ENCODE assay signal across 11 cellular contexts in genomic region chr2:63581266-63581961, GRCh38. TPM values are rescaled to one million over a fixed set of nuclear protein-coding genes. Genes with fewer than 3 reads are reported as not detected.
A peak's percentile ranks its signal among the peaks of the same experiment; 100 is the strongest.
DNase-seq lines count a peak whose midpoint lies in the region; ATAC-seq, FAIRE-seq and TF ChIP-seq lines count a peak whose summit lies in the region.
"Had no signal": no experiment of that assay in that cellular context is flagged by ENCODE, and none has a peak within 500 bp of the region (broad histone marks: within the 10 kb centered on the region; RNA-seq: fewer than 3 reads in every experiment).

No MANE protein-coding gene starts in this region.

- H3K9me3 ChIP-seq in K562 (replicated peaks; ENCODE audit: control insufficient read depth, insufficient read depth, low read depth, low read length) = no peaks in the 10 kb centered on the region
- no peaks in the 10 kb centered on the region for H3K9me3 ChIP-seq in stomach

- TF ChIP-seq EP300 in K562 (IDR thresholded peaks at IDR 0.05; ENCODE audit: low read length) = no peak
- TF ChIP-seq EP300 in stomach (IDR thresholded peaks at IDR 0.05) = no peak

- in situ Hi-C loops in K562 (cut with MboI) = no loop called here

- H3K79me2 ChIP-seq in K562 (ENCODE audit: control insufficient read depth, insufficient read depth, low read length) = peaks cover 3% of the 10 kb centered on the region; the same call in 1 of the 3 replicates

- H3K36me3 ChIP-seq in K562 (ENCODE audit: control insufficient read depth, insufficient read depth, low read length) = no peaks in the 10 kb centered on the region
- no peaks in the 10 kb centered on the region for H3K36me3 ChIP-seq in stomach

- H3K27ac ChIP-seq in K562 (ENCODE audit: extremely low read depth, low read depth, low read length) (0 out of 3 replicates have a peak overlapping the region, but pooled peaks have one; percentile 3), stomach (peak overlapping the region; percentile 36 to 75 (median 61))

- DNase-seq in HUDEP-2 (lab: John Stamatoyannopoulos, UW; ENCODE audit: unreplicated experiment in 76 of 76) (peak in 62 of 76 experiments; percentile 4 to 84 (median 35)), K562 (ENCODE audit: extremely low read depth in 1 of 4, low spot score in 3 of 4) (no peak), inferior parietal cortex (ENCODE audit: extremely low spot score) (peak; percentile 42), stomach (peak; percentile 72), NCI-H69 (lab: John Stamatoyannopoulos, UW) (no peak)
- DNase-seq in activated CD4-positive, alpha-beta T cell treated with anti-CD3 and anti-CD28 coated beads for 1 hour = no peak
- DNase-seq: activated effector memory CD4-positive, alpha-beta T cell treated with Interleukin-2 at 50 U/mL for 16 hours; DMS53; NCI-H1092 treated with DMSO at 0.1 percent for 48 hours had no signal

- FAIRE-seq in K562 (lab: Jason Lieb, UNC) = no peak

- POLR2A ChIA-PET in K562 (lab: Yijun Ruan, JAX) = interaction anchor here (0.6 to 0.7 kb wide), 2 partner anchors 12 to 31 kb away, joined by 3 read pairs; no protein-coding TSS in a partner anchor

- ATAC-seq in K562 (peak; percentile 41), GM18519 (IDR thresholded peaks at IDR 0.05; ENCODE audit: low FRiP score, unreplicated experiment) (no peak), HG03432 (IDR thresholded peaks at IDR 0.05; ENCODE audit: unreplicated experiment) (no peak)

- H3K9me1 ChIP-seq in K562 (ENCODE audit: control insufficient read depth, insufficient read depth, low read length) = no peaks in the 10 kb centered on the region

- H2AFZ ChIP-seq in K562 (ENCODE audit: low read depth, low read length) = peak overlapping the region; percentile 63

- CTCF ChIA-PET in K562 (lab: Yijun Ruan, JAX; ENCODE audit: low intra/inter-chr PET ratio) = no interaction called here

- H3K4me3 ChIP-seq in K562 = no peak overlapping the region
- no peak overlapping the region for H3K4me3 ChIP-seq in stomach

- intact Hi-C loops in K562 (cut with micrococcal nuclease) (loop anchor here (10.0 kb wide), 1 partner anchor 263 kb away; the partner anchor contains the start of gene UGP2), stomach (cut with DNase I; ENCODE audit: low total_unique reads) (no loop called here)

- WGBS in K562 (ENCODE audit: insufficient coverage, low coverage, missing lambda C conversion rate) = 54% methylated on average over 5 of the region's 5 CpGs
- WGBS in stomach, 5 donors = 46 to 55% (median 51%) methylated on average over 5 of the region's 5 CpGs

- no TSS peak for BruUV-seq in K562 (replicated peaks; lab: Mats Ljungman, UMichigan)

- no peaks in the 10 kb centered on the region; a peak in 1 of 5 replicates for H3K4me1 ChIP-seq in K562 (replicated peaks in 1 of 2; ENCODE audit: control insufficient read depth in 2 of 2, insufficient read depth in 2 of 2, low read length in 2 of 2)
- H3K4me1 ChIP-seq in stomach = peaks cover 0 to 22% (median 8%) of the 10 kb centered on the region in 4 donors

- H4K20me1 ChIP-seq in K562 (replicated peaks; ENCODE audit: control insufficient read depth, insufficient read depth, low read length) = no peaks in the 10 kb centered on the region

- TF ChIP-seq POLR2A in K562 (conservative IDR thresholded peaks at IDR 0.05) (no peak), stomach (IDR thresholded peaks at IDR 0.05) (no peak)

- TF ChIP-seq CTCF in K562 (IDR thresholded peaks at IDR 0.05 in 2 of 3, conservative IDR thresholded peaks at IDR 0.05 in 1 of 3; ENCODE audit: insufficient read depth in 2 of 3, low read depth in 1 of 3, low read length in 3 of 3) (no peak), stomach (IDR thresholded peaks at IDR 0.05) (no peak)

- no peak for TF ChIP-seq RAD21 in K562 (CRISPR knock-in tag; conservative IDR thresholded peaks at IDR 0.05 in 1 of 2, IDR thresholded peaks at IDR 0.05 in 1 of 2)

- H3K27me3 ChIP-seq in K562 (ENCODE audit: control insufficient read depth in 2 of 2, insufficient read depth in 2 of 2, low read length in 2 of 2) (no peaks in the 10 kb centered on the region), stomach (no peaks in the 10 kb centered on the region)

- no peak overlapping the region for H3K9ac ChIP-seq in K562 (ENCODE audit: insufficient read depth in 1 of 2, low read depth in 2 of 2, low read length in 2 of 2)

- peak overlapping the region; percentile 25; the same call in 1 of the 2 replicates for H3K4me2 ChIP-seq in K562 (ENCODE audit: insufficient read depth, low read length)

TF ChIP-seq in K562, 482 proteins besides CTCF, POLR2A, EP300 and RAD21:
- no peak for TF ChIP-seq ERF (CRISPR knock-in tag; IDR thresholded peaks at IDR 0.05)
- TF ChIP-seq ZNF232 (CRISPR knock-in tag; IDR thresholded peaks at IDR 0.05) = no peak
- no peak for TF ChIP-seq MITF (IDR thresholded peaks at IDR 0.05)

RNA-seq across cellular contexts. Expression of gene WDPCP, which starts 6.9 kb away (rescaled TPM):
- 42.1 and 65.6 TPM in 2 replicates for total RNA-seq in K562 (2011; cell fraction: chromatin; rRNA removed; ENCODE audit: low replicate concordance)
- total RNA-seq in K562 (2011; cell fraction: nucleolus; rRNA removed) = 22.7 and 30.9 TPM in 2 replicates
- total RNA-seq in K562 (2011; cell fraction: nucleoplasm; rRNA removed) = 32.0 and 35.1 TPM in 2 replicates
- 6.4 and 6.8 TPM in 2 replicates for total RNA-seq in K562 (2014; rRNA removed)
- total RNA-seq in K562 (2014; rRNA removed; fragmentation: Illumina TruSeq; extraction: Trizol) = 5.9 TPM in 2 replicates
- total RNA-seq in K562 (2015; rRNA removed; fragmentation: Illumina TruSeq; extraction: Trizol) = 5.3 and 5.7 TPM in 2 replicates
- 6.2 and 7.4 TPM in 2 replicates for total RNA-seq in K562 (2021)
- polyA plus RNA-seq in K562 (2011; rRNA removed) = 4.6 and 5.5 TPM in 2 replicates
- 2.1 and 2.3 TPM in 2 replicates for polyA plus RNA-seq in K562 (2011; cell fraction: cytosol; rRNA removed)
- polyA plus RNA-seq in K562 (2011; cell fraction: nucleus; rRNA removed) = 9.5 and 11.1 TPM in 2 replicates
- polyA plus RNA-seq in K562 (2012) = 2.4 and 3.3 TPM in 2 replicates
- 2.7 and 3.4 TPM in 2 replicates for polyA plus RNA-seq in K562 (2014; fragmentation: Illumina TruSeq; extraction: Trizol)
- 1 to 10 TPM; 1.4 to 1.5 TPM for polyA plus RNA-seq in K562 (2014; fragmentation: Nextera tagmentation; extraction: Ambion mirVana)
- 1.6 and 3.0 TPM in 2 replicates for polyA plus RNA-seq in K562 (2014; rRNA removed)
- polyA minus RNA-seq in K562 (2011; rRNA and poly(A)+ RNA removed) = 19.7 and 24.2 TPM in 2 replicates
- polyA minus RNA-seq in K562 (2011; cell fraction: cytosol; rRNA and poly(A)+ RNA removed) = 3.4 and 3.5 TPM in 2 replicates
- polyA minus RNA-seq in K562 (2011; cell fraction: nucleus; rRNA and poly(A)+ RNA removed) = 29.9 and 50.8 TPM in 2 replicates
- total RNA-seq in stomach = 10 to 100 TPM in 4 of 5 donors, 1 to 10 TPM in 1; 4.1 to 38.8 (median 14.9) TPM
- 1 to 10 TPM; 1.9 to 4.2 (median 2.4) TPM for polyA plus RNA-seq in stomach

RNA-seq across cellular contexts. Expression of gene MDH1, which starts 7.3 kb away (rescaled TPM):
- total RNA-seq in K562 (2011; cell fraction: chromatin; rRNA removed; ENCODE audit: low replicate concordance) = 56.9 and 127 TPM in 2 replicates
- total RNA-seq in K562 (2011; cell fraction: nucleolus; rRNA removed) = 54.5 and 66.7 TPM in 2 replicates
- total RNA-seq in K562 (2011; cell fraction: nucleoplasm; rRNA removed) = 86.7 and 146 TPM in 2 replicates
- total RNA-seq in K562 (2014; rRNA removed) = 191 and 222 TPM in 2 replicates
- total RNA-seq in K562 (2014; rRNA removed; fragmentation: Illumina TruSeq; extraction: Trizol) = 362 and 370 TPM in 2 replicates
- 267 and 277 TPM in 2 replicates for total RNA-seq in K562 (2015; rRNA removed; fragmentation: Illumina TruSeq; extraction: Trizol)
- 215 and 248 TPM in 2 replicates for total RNA-seq in K562 (2021)
- polyA plus RNA-seq in K562 (2011; rRNA removed) = 405 and 439 TPM in 2 replicates
- 122 and 268 TPM in 2 replicates for polyA plus RNA-seq in K562 (2011; cell fraction: cytosol; rRNA removed)
- 59.4 and 132 TPM in 2 replicates for polyA plus RNA-seq in K562 (2011; cell fraction: nucleus; rRNA removed)
- 213 and 266 TPM in 2 replicates for polyA plus RNA-seq in K562 (2012)
- 244 and 284 TPM in 2 replicates for polyA plus RNA-seq in K562 (2014; fragmentation: Illumina TruSeq; extraction: Trizol)
- 1,000 to 10,000 TPM; 1,119 to 1,225 TPM for polyA plus RNA-seq in K562 (2014; fragmentation: Nextera tagmentation; extraction: Ambion mirVana)
- polyA plus RNA-seq in K562 (2014; rRNA removed) = 283 and 284 TPM in 2 replicates
- 240 and 259 TPM in 2 replicates for polyA minus RNA-seq in K562 (2011; rRNA and poly(A)+ RNA removed)
- 89.5 and 90.5 TPM in 2 replicates for polyA minus RNA-seq in K562 (2011; cell fraction: cytosol; rRNA and poly(A)+ RNA removed)
- 51.8 and 115 TPM in 2 replicates for polyA minus RNA-seq in K562 (2011; cell fraction: nucleus; rRNA and poly(A)+ RNA removed)
- total RNA-seq in stomach = 100 to 1,000 TPM in 3 of 5 donors, 10 to 100 TPM in 2; 34.2 to 246 (median 199) TPM
- 100 to 1,000 TPM; 199 to 326 (median 249) TPM for polyA plus RNA-seq in stomach

Comparison
In these comparisons a context has a peak if more than half of its experiments do, and no peak if none do; other contexts are left out.
1. DNase-seq: peak in HUDEP-2 (62 of 76), inferior parietal cortex (single experiment) and stomach (single experiment); none in K562 (0 of 4), activated CD4-positive, alpha-beta T cell treated with anti-CD3 and anti-CD28 coated beads for 1 hour (single experiment) and NCI-H69 (single experiment).